In the genomic region with DNA sequence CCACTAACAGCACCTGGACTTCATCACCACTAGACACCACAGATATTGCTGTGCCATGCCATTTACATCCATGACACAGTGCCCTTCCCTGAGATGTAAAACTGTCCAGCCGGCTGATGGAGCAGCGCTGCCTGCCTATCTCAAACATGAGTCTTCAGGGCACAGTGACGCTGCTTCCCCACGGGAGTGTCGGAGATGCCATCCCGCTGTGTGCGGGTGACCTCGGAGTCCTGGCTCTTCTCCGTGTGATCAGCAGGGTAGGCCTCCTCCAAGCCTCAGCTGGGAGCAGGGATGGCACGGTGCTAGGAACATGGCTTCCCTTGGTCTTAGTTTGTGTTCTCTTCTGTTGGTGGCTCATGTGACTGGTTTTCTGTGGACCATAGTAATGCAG, we compare ENCODE assay signal across 25 cellular contexts.
"Had no signal": no experiment of that assay in that cellular context is flagged by ENCODE, and none has a peak within 500 bp of the region (broad histone marks: within the 10 kb centered on the region; RNA-seq: fewer than 3 reads in every experiment).

No MANE protein-coding gene starts in this region.

- H3K27ac ChIP-seq: breast epithelium, heart left ventricle, lower lobe of right lung, pancreas, psoas muscle, sigmoid colon, thoracic aorta, vagina had no signal

- H3K4me3 ChIP-seq: breast epithelium, heart left ventricle, lower lobe of right lung, pancreas, psoas muscle, sigmoid colon, thoracic aorta, vagina had no signal

- DNase-seq: activated B cell treated with CpG ODN at 0.5 μM for 24 hours; activated CD4-positive, alpha-beta T cell treated with anti-CD3 and anti-CD28 coated beads, Interleukin-2, amount 50 U/mL, for 1 hour; activated CD8-positive, alpha-beta T cell treated with anti-CD3 and anti-CD28 coated beads for 36 hours; activated gamma-delta T cell; activated naive CD4-positive, alpha-beta T cell treated with anti-CD3 and anti-CD28 coated beads, Interleukin-2, amount 10 ng/mL, durations not matched to agents 7 days and 5 days; amygdala; central memory CD4-positive, alpha-beta T cell; endodermal cell; foreskin fibroblast; heart left ventricle; kidney glomerular epithelial cell; lower lobe of right lung; mesenchymal stem cell; psoas muscle; sigmoid colon; small intestine; stimulated activated CD4-positive, alpha-beta T cell treated with anti-CD3 and anti-CD28 coated beads, Interleukin-4, amount 100 ng/mL, for 24 hours; T-helper 2 cell had no signal

- H3K27me3 ChIP-seq: breast epithelium, pancreas, sigmoid colon, vagina had no signal

- FAIRE-seq: pancreas, small intestine had no signal

- ATAC-seq: activated CD8-positive, alpha-beta T cell treated with anti-CD3 and anti-CD28 coated beads for 36 hours; esophagus mucosa; heart left ventricle; left lobe of liver; lower lobe of right lung; pancreas; psoas muscle; stimulated activated effector memory CD8-positive, alpha-beta T cell treated with anti-CD3 and anti-CD28 coated beads, Interleukin-12 subunit alpha, Interleukin-12 subunit beta, amount 100 ng/mL, for 72 hours had no signal

- H3K36me3 ChIP-seq: breast epithelium, lower lobe of right lung, thoracic aorta, vagina had no signal

- H3K4me1 ChIP-seq: breast epithelium, heart left ventricle, lower lobe of right lung, pancreas, psoas muscle, sigmoid colon, vagina had no signal

- H3K9me3 ChIP-seq: breast epithelium, heart left ventricle, lower lobe of right lung, pancreas, psoas muscle, sigmoid colon, thoracic aorta, vagina had no signal
